ENCODE assay signal across 12 cellular contexts in the genomic region with DNA sequence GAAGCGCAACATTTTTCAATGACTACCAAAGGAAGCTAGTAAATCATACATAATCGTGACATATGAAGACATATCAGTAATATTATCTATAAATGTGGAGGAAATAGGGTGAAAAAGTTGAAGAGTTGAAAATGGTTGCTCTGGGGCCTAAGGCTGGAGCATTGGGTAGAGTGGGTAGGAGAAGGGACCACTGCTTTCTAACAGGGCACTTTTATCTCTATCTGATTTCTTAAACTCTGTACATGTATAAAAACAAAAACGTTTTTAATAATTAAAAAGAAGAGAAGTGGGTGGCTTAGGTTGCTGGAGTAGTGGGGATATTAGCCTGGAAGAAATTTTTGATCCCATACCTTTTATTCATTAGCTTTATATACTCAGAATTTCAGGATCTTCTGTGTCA. TPM values are rescaled to one million over a fixed set of nuclear protein-coding genes. Genes with fewer than 3 reads are reported as not detected.
DNase-seq lines count a peak whose midpoint lies in the region; ATAC-seq lines count a peak whose summit lies in the region.
"Had no signal": no experiment of that assay in that cellular context is flagged by ENCODE, and none has a peak within 500 bp of the region (broad histone marks: within the 10 kb centered on the region; RNA-seq: fewer than 3 reads in every experiment).

No MANE protein-coding gene starts in this region.

- H3K4me2 ChIP-seq in BLaER1 treated with 17β-estradiol and CSF1 and Interleukin-3, amounts not matched to agents 10 nM and 100 nM = peak overlapping the region in 10 of 11 experiments; percentile 6 to 65 (median 40); a peak in 16 of 22 replicates

- H3K36me3 Mint-ChIP-seq in CD8-positive, alpha-beta memory T cell = no peaks in the 10 kb centered on the region
- H3K36me3 Mint-ChIP-seq in activated naive CD8-positive, alpha-beta T cell = peaks cover 3% of the 10 kb centered on the region
- peaks cover 9% of the 10 kb centered on the region for H3K36me3 Mint-ChIP-seq in natural killer cell treated with Interleukin-12 subunit alpha and Interleukin-12 subunit beta and Interleukin-15 and Interleukin-18, amount 100 ng/mL, for 72 hours

- H3K27me3 ChIP-seq in BLaER1 treated with 17β-estradiol and CSF1 and Interleukin-3, amounts not matched to agents 10 nM and 100 nM = peaks cover 0 to 6% (median 0%) of the 10 kb centered on the region in 11 experiments; a peak in 1 of 22 replicates
- H3K27me3 ChIP-seq in CD8-positive, alpha-beta memory T cell (ENCODE audit: insufficient read depth, low read length, poor library complexity, severe bottlenecking) = no peaks in the 10 kb centered on the region
- H3K27me3 ChIP-seq: body of pancreas had no signal

- peak overlapping the region; percentile 6 to 97 (median 80) for H3K27ac Mint-ChIP-seq in CD8-positive, alpha-beta memory T cell
- H3K27ac Mint-ChIP-seq in activated naive CD8-positive, alpha-beta T cell = peak overlapping the region; percentile 89
- peak overlapping the region; percentile 64 to 81 for H3K27ac Mint-ChIP-seq in natural killer cell treated with Interleukin-12 subunit alpha and Interleukin-12 subunit beta and Interleukin-15 and Interleukin-18, amount 100 ng/mL, for 72 hours

- H3K4me3 ChIP-seq in BLaER1 treated with 17β-estradiol and CSF1 and Interleukin-3, amounts not matched to agents 10 nM and 100 nM = no peak overlapping the region
- no peak overlapping the region for H3K4me3 ChIP-seq in CD8-positive, alpha-beta memory T cell (ENCODE audit: low read length)
- H3K4me3 ChIP-seq: body of pancreas, lung had no signal

- no peak overlapping the region for H3K9ac ChIP-seq in BLaER1 treated with 17β-estradiol and CSF1 and Interleukin-3, amounts not matched to agents 10 nM and 100 nM

- CTCF ChIA-PET in CD8-positive, alpha-beta memory T cell (lab: Charles Lee) = interaction anchor here (0.8 to 3.1 kb wide), 4 partner anchors 25 to 172 kb away, joined by 3 to 10 read pairs (median 4); no protein-coding TSS in a partner anchor

- H3K4me1 ChIP-seq in BLaER1 treated with 17β-estradiol and CSF1 and Interleukin-3, amounts not matched to agents 10 nM and 100 nM = peaks cover 10 to 39% (median 24%) of the 10 kb centered on the region in 10 experiments; a peak in 17 of 20 replicates
- peaks cover 44% of the 10 kb centered on the region for H3K4me1 ChIP-seq in CD8-positive, alpha-beta memory T cell (ENCODE audit: insufficient read depth, low read length)
- H3K4me1 ChIP-seq: body of pancreas had no signal

- POLR2A ChIA-PET in CD8-positive, alpha-beta memory T cell (lab: Charles Lee) = interaction anchor here (0.6 to 1.2 kb wide), 2 partner anchors 11 to 56 kb away, joined by 3 to 7 read pairs; no protein-coding TSS in a partner anchor

- H3K36me3 ChIP-seq in BLaER1 treated with 17β-estradiol and CSF1 and Interleukin-3, amounts not matched to agents 10 nM and 100 nM = no peaks in the 10 kb centered on the region
- no peaks in the 10 kb centered on the region for H3K36me3 ChIP-seq in CD8-positive, alpha-beta memory T cell (ENCODE audit: insufficient read depth, low read length)

- H3K4me3 Mint-ChIP-seq in CD8-positive, alpha-beta memory T cell = peak overlapping the region in 6 of 7 donors; percentile 1 to 54 (median 45)
- peak overlapping the region; percentile 63 for H3K4me3 Mint-ChIP-seq in activated naive CD8-positive, alpha-beta T cell
- H3K4me3 Mint-ChIP-seq in natural killer cell treated with Interleukin-12 subunit alpha and Interleukin-12 subunit beta and Interleukin-15 and Interleukin-18, amount 100 ng/mL, for 72 hours = peak overlapping the region; percentile 88
- H3K4me3 Mint-ChIP-seq: H9 had no signal

- no peaks in the 10 kb centered on the region for H4K20me1 ChIP-seq in BLaER1 treated with 17β-estradiol and CSF1 and Interleukin-3, amounts not matched to agents 10 nM and 100 nM

- H3K9me3 ChIP-seq in BLaER1 treated with 17β-estradiol and CSF1 and Interleukin-3, amounts not matched to agents 10 nM and 100 nM (replicated peaks in 1 of 11) = no peaks in the 10 kb centered on the region
- H3K9me3 ChIP-seq in CD8-positive, alpha-beta memory T cell (ENCODE audit: low read length) = no peaks in the 10 kb centered on the region
- H3K9me3 ChIP-seq: body of pancreas had no signal

- DNase-seq in CD8-positive, alpha-beta memory T cell = no peak
- DNase-seq in natural killer cell treated with Interleukin-12 subunit alpha and Interleukin-12 subunit beta and Interleukin-15 and Interleukin-18, amount 100 ng/mL, for 72 hours (ENCODE audit: low spot score) = no peak
- no peak for DNase-seq in stimulated activated CD4-positive, alpha-beta T cell treated with anti-CD3 and anti-CD28 coated beads, Interleukin-4, amount 100 ng/mL, for 1 hour
- no peak for DNase-seq in foreskin melanocyte
- DNase-seq: DMS79 treated with DMSO at 0.1 percent for 48 hours, H9, NCI-H748 treated with DMSO at 0.1 percent for 48 hours had no signal

- ATAC-seq in natural killer cell treated with Interleukin-12 subunit alpha and Interleukin-12 subunit beta and Interleukin-15 and Interleukin-18, amount 100 ng/mL, for 72 hours = peak; percentile 2 to 44
- ATAC-seq in GM21390 (IDR thresholded peaks at IDR 0.05; ENCODE audit: unreplicated experiment) = no peak

- H3K27ac ChIP-seq in BLaER1 treated with 17β-estradiol and CSF1 and Interleukin-3, amounts not matched to agents 10 nM and 100 nM = no peak overlapping the region
- H3K27ac ChIP-seq in CD8-positive, alpha-beta memory T cell (ENCODE audit: low read depth, low read length) = no peak overlapping the region
- H3K27ac ChIP-seq: body of pancreas had no signal

- H3K9me3 Mint-ChIP-seq in CD8-positive, alpha-beta memory T cell = no peaks in the 10 kb centered on the region
- no peaks in the 10 kb centered on the region for H3K9me3 Mint-ChIP-seq in activated naive CD8-positive, alpha-beta T cell (ENCODE audit: low read depth)
- peaks cover 3% of the 10 kb centered on the region for H3K9me3 Mint-ChIP-seq in natural killer cell treated with Interleukin-12 subunit alpha and Interleukin-12 subunit beta and Interleukin-15 and Interleukin-18, amount 100 ng/mL, for 72 hours
- H3K9me3 Mint-ChIP-seq: H9 had no signal

- H3K27me3 Mint-ChIP-seq in CD8-positive, alpha-beta memory T cell = no peaks in the 10 kb centered on the region
- H3K27me3 Mint-ChIP-seq in activated naive CD8-positive, alpha-beta T cell = no peaks in the 10 kb centered on the region
- H3K27me3 Mint-ChIP-seq in natural killer cell treated with Interleukin-12 subunit alpha and Interleukin-12 subunit beta and Interleukin-15 and Interleukin-18, amount 100 ng/mL, for 72 hours = peaks cover 3 to 7% of the 10 kb centered on the region in 2 donors

- H3K4me1 Mint-ChIP-seq in CD8-positive, alpha-beta memory T cell = peaks cover 64 to 74% (median 74%) of the 10 kb centered on the region in 3 donors
- H3K4me1 Mint-ChIP-seq in activated naive CD8-positive, alpha-beta T cell (ENCODE audit: low read depth) = peaks cover 78% of the 10 kb centered on the region
- peaks cover 36 to 60% of the 10 kb centered on the region in 2 donors for H3K4me1 Mint-ChIP-seq in natural killer cell treated with Interleukin-12 subunit alpha and Interleukin-12 subunit beta and Interleukin-15 and Interleukin-18, amount 100 ng/mL, for 72 hours (ENCODE audit: low read depth in 2 of 2)
- H3K4me1 Mint-ChIP-seq: H9 had no signal

RNA-seq across cellular contexts. Expression of a gene that starts 44.2 kb away (rescaled TPM):
- total RNA-seq in CD8-positive, alpha-beta memory T cell = 10 to 100 TPM; 21.9 to 26.3 TPM
- 16.5 TPM for polyA plus RNA-seq in CD8-positive, alpha-beta memory T cell
- total RNA-seq in natural killer cell treated with Interleukin-12 subunit alpha and Interleukin-12 subunit beta and Interleukin-15 and Interleukin-18, amount 100 ng/mL, for 72 hours = 100 to 1,000 TPM; 129 to 136 TPM

RNA-seq across cellular contexts. Expression of a gene that starts 44.2 kb away (rescaled TPM):
- 10 to 100 TPM; 35.9 to 37.3 TPM for total RNA-seq in CD8-positive, alpha-beta memory T cell
- 14.7 TPM for polyA plus RNA-seq in CD8-positive, alpha-beta memory T cell
- total RNA-seq in natural killer cell treated with Interleukin-12 subunit alpha and Interleukin-12 subunit beta and Interleukin-15 and Interleukin-18, amount 100 ng/mL, for 72 hours = 100 to 1,000 TPM in 1 of 2 donors, 10 to 100 TPM in 1; 71.4 to 122 TPM

Comparison
In these comparisons a context has a peak if more than half of its experiments do, and no peak if none do; other contexts are left out.
1. RNA of a gene that starts 44.2 kb away (total RNA-seq): 129 to 136 TPM in natural killer cell treated with Interleukin-12 subunit alpha and Interleukin-12 subunit beta and Interleukin-15 and Interleukin-18, amount 100 ng/mL, for 72 hours; 21.9 to 26.3 TPM in CD8-positive, alpha-beta memory T cell; every median in the first group is over 4 times any median in the second.
2. Peak in every context shown above with its lines, with median percentiles within 50 percentile points of each other: H3K27ac Mint-ChIP-seq and H3K4me3 Mint-ChIP-seq.